Comparison of ENCODE assay signal across 8 cellular contexts in genomic region chr17:2337811-2338657, GRCh38. TPM values are rescaled to one million over a fixed set of nuclear protein-coding genes. Genes with fewer than 3 reads are reported as not detected.
DNase-seq lines count a peak whose midpoint lies in the region; ATAC-seq and TF ChIP-seq lines count a peak whose summit lies in the region.

No MANE protein-coding gene starts in this region.

- CTCF ChIA-PET in BJ (lab: Yijun Ruan, JAX) = interaction anchor here (0.9 to 3.1 kb wide), 2 partner anchors 8 to 16 kb away, joined by 3 to 22 read pairs; no protein-coding TSS in a partner anchor

- no peaks in the 10 kb centered on the region for H3K9me3 ChIP-seq in mucosa of stomach (ENCODE audit: control insufficient read depth, low read length)

- H3K36me3 ChIP-seq in BJ (ENCODE audit: control insufficient read depth, insufficient read depth, low read length) = peaks cover 1% of the 10 kb centered on the region; the same call in 1 of the 2 replicates
- peaks cover 8% of the 10 kb centered on the region for H3K36me3 ChIP-seq in mucosa of stomach (ENCODE audit: control insufficient read depth, insufficient read depth, low read length)

- POLR2A ChIA-PET in BJ (lab: Charles Lee) = interaction anchor here (0.6 to 0.7 kb wide), 2 partner anchors 10 to 255 kb away, joined by 4 to 8 read pairs; partner anchors contain the start of gene PAFAH1B1

- H3K9ac ChIP-seq in mucosa of stomach (ENCODE audit: low read length) = peak overlapping the region; percentile 78

- H3K4me3 ChIP-seq in BJ (ENCODE audit: low read depth, low read length) (peak overlapping the region; percentile 69), epithelial cell of proximal tubule (ENCODE audit: low read depth, low read length) (peak overlapping the region; percentile 87), mucosa of stomach (ENCODE audit: low read length) (peak overlapping the region; percentile 9)

- DNase-seq in BJ (ENCODE audit: low read depth) (no peak), NCI-H510A (lab: John Stamatoyannopoulos, UW) (peak; percentile 13), activated T-cell treated with anti-CD3 and anti-CD28 coated beads for 48 hours (ENCODE audit: low read depth) (peak; percentile 53), epithelial cell of proximal tubule (ENCODE audit: low read depth) (no peak)
- peak; percentile 69 for DNase-seq in stimulated activated naive CD8-positive, alpha-beta T cell treated with anti-CD3 and anti-CD28 coated beads, Interleukin-15, Interleukin-2, amounts not matched to agents 100 U/mL and 50 U/mL, for 24 hours

- peaks cover 16% of the 10 kb centered on the region for H3K4me1 ChIP-seq in mucosa of stomach (ENCODE audit: control insufficient read depth, insufficient read depth, low read length)

- peak; percentile 25 for ATAC-seq in GM19372 (IDR thresholded peaks at IDR 0.05; ENCODE audit: low read depth, unreplicated experiment)
- peak; percentile 12 for ATAC-seq in stimulated activated naive CD8-positive, alpha-beta T cell treated with anti-CD3 and anti-CD28 coated beads, Interleukin-15, Interleukin-2, amounts not matched to agents 100 U/mL and 50 U/mL, for 24 hours
- ATAC-seq in HG02623 (IDR thresholded peaks at IDR 0.05; ENCODE audit: unreplicated experiment) = no peak

- TF ChIP-seq CTCF in BJ (IDR thresholded peaks at IDR 0.05; ENCODE audit: insufficient read depth, low read depth, low read length) = no peak
- no peak for TF ChIP-seq CTCF in epithelial cell of proximal tubule (conservative IDR thresholded peaks at IDR 0.05; ENCODE audit: low read depth, low read length)

- H3K27me3 ChIP-seq in BJ (ENCODE audit: control insufficient read depth, insufficient read depth, low read length) (no peaks in the 10 kb centered on the region), mucosa of stomach (ENCODE audit: control insufficient read depth, insufficient read depth, low read length) (no peaks in the 10 kb centered on the region)

RNA-seq across cellular contexts. Expression of gene SGSM2, which starts 0.7 kb away (rescaled TPM):
- 23.7 and 43.6 TPM in 2 replicates for polyA plus RNA-seq in BJ (2011; rRNA removed)
- polyA minus RNA-seq in BJ (2011; rRNA and poly(A)+ RNA removed) = 22.6 and 29.6 TPM in 2 replicates
- total RNA-seq in epithelial cell of proximal tubule = 27.6 and 28.2 TPM in 2 replicates

RNA-seq across cellular contexts. Expression of gene TSR1, which starts 1.8 kb away (rescaled TPM):
- 8.9 and 13.2 TPM in 2 replicates for polyA plus RNA-seq in BJ (2011; rRNA removed)
- 15.1 and 19.2 TPM in 2 replicates for polyA minus RNA-seq in BJ (2011; rRNA and poly(A)+ RNA removed)
- total RNA-seq in epithelial cell of proximal tubule = 54.8 and 85.1 TPM in 2 replicates

RNA-seq across cellular contexts. Expression of gene SRR, which starts 34.3 kb away (rescaled TPM):
- polyA plus RNA-seq in BJ (2011; rRNA removed) = 17.1 and 24.0 TPM in 2 replicates
- 9.4 and 26.5 TPM in 2 replicates for polyA minus RNA-seq in BJ (2011; rRNA and poly(A)+ RNA removed)
- total RNA-seq in epithelial cell of proximal tubule = 2.5 and 12.4 TPM in 2 replicates

RNA-seq across cellular contexts. Expression of gene SMG6, which starts 34.4 kb away (rescaled TPM):
- polyA plus RNA-seq in BJ (2011; rRNA removed) = 13.8 and 29.7 TPM in 2 replicates
- polyA minus RNA-seq in BJ (2011; rRNA and poly(A)+ RNA removed) = 47.8 and 61.4 TPM in 2 replicates
- total RNA-seq in epithelial cell of proximal tubule = 19.4 and 37.0 TPM in 2 replicates

Comparison
In these comparisons a context has a peak if more than half of its experiments do, and no peak if none do; other contexts are left out.
1. DNase-seq: peak in NCI-H510A (single experiment), activated T-cell treated with anti-CD3 and anti-CD28 coated beads for 48 hours (single experiment) and stimulated activated naive CD8-positive, alpha-beta T cell treated with anti-CD3 and anti-CD28 coated beads, Interleukin-15, Interleukin-2, amounts not matched to agents 100 U/mL and 50 U/mL, for 24 hours (single experiment); none in BJ (single experiment) and epithelial cell of proximal tubule (single experiment).
2. H3K4me3 ChIP-seq: peak in every context shown above with its lines; median percentile 87 in epithelial cell of proximal tubule; 69 in BJ; 9 in mucosa of stomach.